8 cellular contexts compared by ENCODE assay signal in the genomic region with DNA sequence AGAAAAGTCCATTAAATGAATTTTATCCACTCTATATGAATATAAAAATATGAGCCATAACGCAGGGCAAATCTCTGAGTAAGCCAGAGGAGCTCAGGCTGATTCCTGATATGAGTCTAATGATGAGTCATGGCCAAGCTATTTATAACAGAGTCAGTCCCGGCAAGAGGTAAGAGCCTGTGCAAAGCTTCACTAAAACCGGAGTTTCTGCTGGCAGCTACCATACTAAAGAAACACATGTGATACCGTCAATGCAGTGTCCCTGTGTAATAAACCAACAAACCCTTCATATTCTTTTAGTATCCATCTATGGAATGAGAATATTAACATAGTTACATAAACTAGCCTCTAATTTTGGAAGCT.
DNase-seq lines count a peak whose midpoint lies in the region; ATAC-seq and TF ChIP-seq lines count a peak whose summit lies in the region.

No MANE protein-coding gene starts in this region.

- in situ Hi-C loops in gastrocnemius medialis (cut with MboI; ENCODE audit: low sequenced_read_pairs in 4 of 4) = no loop called here

- no peak overlapping the region for H3K4me3 ChIP-seq in gastrocnemius medialis
- no peak overlapping the region for H3K4me3 ChIP-seq in lower leg skin (ENCODE audit: low read depth, poor library complexity, severe bottlenecking)

- H3K4me1 ChIP-seq in gastrocnemius medialis = peaks cover 0 to 6% of the 10 kb centered on the region in 2 donors

- H3K9me3 Mint-ChIP-seq in activated naive CD4-positive, alpha-beta T cell treated with anti-CD3 and anti-CD28 coated beads for 36 hours = no peaks in the 10 kb centered on the region
- H3K9me3 Mint-ChIP-seq in stimulated activated memory B cell treated with anti-CD40 and anti-IgM and Interleukin-4, amounts not matched to agents 10 μg/mL and 1 μg/mL and 100 μg/mL, for 72 hours = peaks cover 4% of the 10 kb centered on the region

- H3K36me3 ChIP-seq in gastrocnemius medialis = no peaks in the 10 kb centered on the region

- DNase-seq in activated naive CD4-positive, alpha-beta T cell treated with anti-CD3 and anti-CD28 coated beads for 36 hours = peak; percentile 8
- no peak for DNase-seq in activated naive CD4-positive, alpha-beta T cell treated with anti-CD3 and anti-CD28 coated beads, Interleukin-2, amount 50 U/mL, for 16 hours
- DNase-seq in NCI-H460 (ENCODE audit: extremely low read depth, low read depth) (peak; percentile 63), epithelial cell of prostate (ENCODE audit: low read depth, low spot score) (peak; percentile 81), gastrocnemius medialis (no peak), lower leg skin (ENCODE audit: low spot score in 2 of 2) (no peak)

- TF ChIP-seq POLR2A in gastrocnemius medialis (IDR thresholded peaks at IDR 0.05) (no peak), lower leg skin (IDR thresholded peaks at IDR 0.05) (no peak)

- H3K4me3 Mint-ChIP-seq in activated naive CD4-positive, alpha-beta T cell treated with anti-CD3 and anti-CD28 coated beads for 36 hours = no peak overlapping the region
- no peak overlapping the region for H3K4me3 Mint-ChIP-seq in stimulated activated memory B cell treated with anti-CD40 and anti-IgM and Interleukin-4, amounts not matched to agents 10 μg/mL and 1 μg/mL and 100 μg/mL, for 72 hours

- H3K9me3 ChIP-seq in gastrocnemius medialis = no peaks in the 10 kb centered on the region

- H3K27ac Mint-ChIP-seq in activated naive CD4-positive, alpha-beta T cell treated with anti-CD3 and anti-CD28 coated beads for 36 hours = no peak overlapping the region
- H3K27ac Mint-ChIP-seq in stimulated activated memory B cell treated with anti-CD40 and anti-IgM and Interleukin-4, amounts not matched to agents 10 μg/mL and 1 μg/mL and 100 μg/mL, for 72 hours = no peak overlapping the region

- CTCF ChIA-PET in activated naive CD4-positive, alpha-beta T cell treated with anti-CD3 and anti-CD28 coated beads for 36 hours (lab: Charles Lee) = interaction anchor here (0.9 kb wide), 1 partner anchor 41 kb away, joined by 3 read pairs; no protein-coding TSS in a partner anchor

- WGBS in lower leg skin, 2 donors = 15 to 20% methylated on average over 4 of the region's 4 CpGs

- TF ChIP-seq CTCF in gastrocnemius medialis (IDR thresholded peaks at IDR 0.05 in 4 of 5, conservative IDR thresholded peaks at IDR 0.05 in 1 of 5) (no peak), lower leg skin (IDR thresholded peaks at IDR 0.05) (no peak)

- H3K36me3 Mint-ChIP-seq in activated naive CD4-positive, alpha-beta T cell treated with anti-CD3 and anti-CD28 coated beads for 36 hours (ENCODE audit: low read depth) = no peaks in the 10 kb centered on the region
- no peaks in the 10 kb centered on the region for H3K36me3 Mint-ChIP-seq in stimulated activated memory B cell treated with anti-CD40 and anti-IgM and Interleukin-4, amounts not matched to agents 10 μg/mL and 1 μg/mL and 100 μg/mL, for 72 hours

- peaks cover 17% of the 10 kb centered on the region for H3K4me1 Mint-ChIP-seq in activated naive CD4-positive, alpha-beta T cell treated with anti-CD3 and anti-CD28 coated beads for 36 hours (ENCODE audit: low read depth)
- H3K4me1 Mint-ChIP-seq in stimulated activated memory B cell treated with anti-CD40 and anti-IgM and Interleukin-4, amounts not matched to agents 10 μg/mL and 1 μg/mL and 100 μg/mL, for 72 hours = no peaks in the 10 kb centered on the region

- intact Hi-C loops in activated naive CD4-positive, alpha-beta T cell treated with anti-CD3 and anti-CD28 coated beads for 36 hours (cut with micrococcal nuclease) = no loop called here
- intact Hi-C loops in gastrocnemius medialis (cut with DNase I; ENCODE audit: low total_unique reads) = no loop called here
- intact Hi-C loops in lower leg skin (cut with DNase I; ENCODE audit: low total_unique reads) = no loop called here

- H3K27me3 Mint-ChIP-seq in activated naive CD4-positive, alpha-beta T cell treated with anti-CD3 and anti-CD28 coated beads for 36 hours (ENCODE audit: low read depth) = no peaks in the 10 kb centered on the region
- no peaks in the 10 kb centered on the region for H3K27me3 Mint-ChIP-seq in stimulated activated memory B cell treated with anti-CD40 and anti-IgM and Interleukin-4, amounts not matched to agents 10 μg/mL and 1 μg/mL and 100 μg/mL, for 72 hours

- ATAC-seq in HG02763 (IDR thresholded peaks at IDR 0.05; ENCODE audit: unreplicated experiment) (peak; percentile 91), gastrocnemius medialis (peak; percentile 74 to 99)
- no peak for ATAC-seq in stimulated activated memory B cell treated with anti-CD40 and anti-IgM and Interleukin-4, amounts not matched to agents 10 μg/mL and 1 μg/mL and 100 μg/mL, for 72 hours

- H3K27me3 ChIP-seq in gastrocnemius medialis = no peaks in the 10 kb centered on the region

- peak overlapping the region; percentile 75 for H3K27ac ChIP-seq in epithelial cell of prostate
- no peak overlapping the region for H3K27ac ChIP-seq in gastrocnemius medialis

Comparison
In these comparisons a context has a peak if more than half of its experiments do, and no peak if none do; other contexts are left out.
1. DNase-seq: peak in activated naive CD4-positive, alpha-beta T cell treated with anti-CD3 and anti-CD28 coated beads for 36 hours (single experiment), NCI-H460 (single experiment) and epithelial cell of prostate (single experiment); none in activated naive CD4-positive, alpha-beta T cell treated with anti-CD3 and anti-CD28 coated beads, Interleukin-2, amount 50 U/mL, for 16 hours (single experiment), gastrocnemius medialis (0 of 2) and lower leg skin (0 of 2).